ENCODE assay signal across 8 cellular contexts in the genomic region with DNA sequence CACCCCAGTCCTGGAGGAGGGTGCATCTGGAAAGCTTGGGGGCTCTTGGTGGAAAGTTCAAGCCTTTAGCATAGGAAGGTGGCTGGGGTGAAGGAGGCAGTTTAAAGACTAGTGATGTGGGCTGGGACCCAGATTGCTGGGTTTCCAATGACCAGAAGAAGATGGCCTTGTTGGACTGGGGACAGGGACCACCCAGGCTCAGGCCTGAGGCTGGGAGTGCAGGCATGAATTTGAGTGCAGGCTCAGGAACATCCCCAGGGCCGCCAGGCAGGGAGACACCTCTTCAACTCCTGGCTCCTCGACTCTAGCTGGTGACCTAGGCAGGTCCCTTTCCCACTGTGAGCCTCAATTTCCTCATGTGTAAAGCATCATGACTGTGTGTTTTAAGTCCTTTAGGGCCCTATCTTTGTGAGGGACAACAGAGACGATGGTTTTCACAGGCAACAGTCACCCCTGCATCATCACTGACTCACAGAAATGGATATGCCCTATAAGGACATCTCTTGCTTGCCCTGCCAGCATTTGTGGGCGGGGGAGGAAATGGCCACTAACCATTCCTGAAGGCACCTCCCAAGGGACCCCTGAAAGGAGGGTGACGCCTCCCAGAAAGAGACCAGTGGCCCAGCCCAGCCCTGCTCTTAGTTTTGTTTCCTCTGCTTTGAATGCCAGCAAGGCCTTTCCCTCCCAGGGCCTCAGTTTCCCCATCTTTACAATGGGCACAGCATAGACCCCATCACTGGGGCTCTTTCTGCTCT. TPM values are rescaled to one million over a fixed set of nuclear protein-coding genes. Genes with fewer than 3 reads are reported as not detected.
DNase-seq lines count a peak whose midpoint lies in the region; ATAC-seq and TF ChIP-seq lines count a peak whose summit lies in the region.

No MANE protein-coding gene starts in this region.

- H4K20me1 ChIP-seq in neural progenitor cell (ENCODE audit: low read depth), result no peaks in the 10 kb centered on the region

- no peaks in the 10 kb centered on the region for H3K36me3 ChIP-seq in neural progenitor cell

- no peaks in the 10 kb centered on the region for H3F3A ChIP-seq in neural progenitor cell (ENCODE audit: low read depth)

- H3K9me3 ChIP-seq in neural progenitor cell (ENCODE audit: low read depth), result no peaks in the 10 kb centered on the region

- H3K27ac Mint-ChIP-seq in neural progenitor cell, result no peak overlapping the region

- no peak for TF ChIP-seq CTCF in neural progenitor cell (IDR thresholded peaks at IDR 0.05)

- H3K27me3 ChIP-seq in neural progenitor cell, result no peaks in the 10 kb centered on the region

- intact Hi-C loops in Right ventricle myocardium superior (cut with DNase I), result no loop called here

- no peaks in the 10 kb centered on the region for H3K36me3 Mint-ChIP-seq in neural progenitor cell

- H3K4me1 Mint-ChIP-seq in neural progenitor cell, result peaks cover 7% of the 10 kb centered on the region

- no peak overlapping the region for H3K4me3 ChIP-seq in neural progenitor cell

- peaks cover 9% of the 10 kb centered on the region for H3K4me1 ChIP-seq in neural progenitor cell

- H3K9ac ChIP-seq in neural progenitor cell, result no peak overlapping the region

- no peak overlapping the region for H2AFZ ChIP-seq in neural progenitor cell (replicated peaks)

- ATAC-seq in GM18519 (IDR thresholded peaks at IDR 0.05; ENCODE audit: low FRiP score, unreplicated experiment) (peak; percentile 33), HG03378 (IDR thresholded peaks at IDR 0.05; ENCODE audit: unreplicated experiment) (peak; percentile 62), Right ventricle myocardium superior (ENCODE audit: poor library complexity) (peak; percentile 75)

- H3K4me2 ChIP-seq in neural progenitor cell, result no peak overlapping the region

- H3K4me3 Mint-ChIP-seq in neural progenitor cell, result no peak overlapping the region

- DNase-seq in activated T-cell treated with anti-CD3 and anti-CD28 coated beads for 48 hours (ENCODE audit: low read depth) (peak; percentile 54), Right ventricle myocardium superior (peak; percentile 77), neural progenitor cell (ENCODE audit: low spot score) (no peak), inferior parietal cortex (ENCODE audit: extremely low spot score) (no peak), DMS 273 treated with DMSO at 0.1 percent for 48 hours (lab: John Stamatoyannopoulos, UW) (no peak)
- peak; percentile 79 for DNase-seq in stimulated activated CD8-positive, alpha-beta memory T cell treated with anti-CD3 and anti-CD28 coated beads, Interleukin-4, amount 100 ng/mL, for 48 hours

- H3K79me2 ChIP-seq in neural progenitor cell (ENCODE audit: low read depth), result no peaks in the 10 kb centered on the region

- no peaks in the 10 kb centered on the region for H3K9me3 Mint-ChIP-seq in neural progenitor cell

- H3K27me3 Mint-ChIP-seq in neural progenitor cell (ENCODE audit: insufficient read depth, low read depth), result peaks cover 11% of the 10 kb centered on the region

- H3K27ac ChIP-seq in neural progenitor cell, result no peak overlapping the region

RNA-seq across cellular contexts. Expression of a gene that starts 11.1 kb away (rescaled TPM):
- total RNA-seq in Right ventricle myocardium superior, result 9.9 TPM
- not detected in 2 replicates for total RNA-seq in neural progenitor cell (ENCODE audit: low replicate concordance)

RNA-seq across cellular contexts. Expression of a gene that starts 38.7 kb away (rescaled TPM):
- total RNA-seq in Right ventricle myocardium superior (0.24 TPM), neural progenitor cell (ENCODE audit: low replicate concordance) (0.28 TPM in 1 of 2 replicates, not detected in the other)

Comparison
In these comparisons a context has a peak if more than half of its experiments do, and no peak if none do; other contexts are left out.
1. DNase-seq: peak in activated T-cell treated with anti-CD3 and anti-CD28 coated beads for 48 hours (single experiment), Right ventricle myocardium superior (single experiment) and stimulated activated CD8-positive, alpha-beta memory T cell treated with anti-CD3 and anti-CD28 coated beads, Interleukin-4, amount 100 ng/mL, for 48 hours (single experiment); none in neural progenitor cell (single experiment), inferior parietal cortex (single experiment) and DMS 273 treated with DMSO at 0.1 percent for 48 hours (single experiment).
2. RNA of a gene that starts 11.1 kb away (total RNA-seq): 9.9 TPM in Right ventricle myocardium superior (single experiment); not detected in neural progenitor cell; every median in the first group is over 10 times any median in the second.
3. Peak in every context shown above with its lines, with median percentiles within 50 percentile points of each other: ATAC-seq.